1 cellular context compared by ENCODE assay signal in genomic region chr7:94298943-94299342, GRCh38.
TF ChIP-seq lines count a peak whose summit lies in the region.

No MANE protein-coding gene starts in this region.

TF ChIP-seq in HepG2, 621 proteins besides CTCF, POLR2A, EP300 and RAD21 (continued from another document):
- no peak for TF ChIP-seq ZBTB10 (CRISPR knock-in tag; IDR thresholded peaks at IDR 0.05; ENCODE audit: borderline replicate concordance)
- no peak for TF ChIP-seq ZNF781 (CRISPR knock-in tag; IDR thresholded peaks at IDR 0.05; ENCODE audit: borderline replicate concordance, not compliant biosample characterization)
- no peak for TF ChIP-seq ZNF589 (CRISPR knock-in tag; conservative IDR thresholded peaks at IDR 0.05)
- TF ChIP-seq ZNF274 (CRISPR knock-in tag; IDR thresholded peaks at IDR 0.05), result no peak
